13 cellular contexts compared by ENCODE assay signal in the genomic region with DNA sequence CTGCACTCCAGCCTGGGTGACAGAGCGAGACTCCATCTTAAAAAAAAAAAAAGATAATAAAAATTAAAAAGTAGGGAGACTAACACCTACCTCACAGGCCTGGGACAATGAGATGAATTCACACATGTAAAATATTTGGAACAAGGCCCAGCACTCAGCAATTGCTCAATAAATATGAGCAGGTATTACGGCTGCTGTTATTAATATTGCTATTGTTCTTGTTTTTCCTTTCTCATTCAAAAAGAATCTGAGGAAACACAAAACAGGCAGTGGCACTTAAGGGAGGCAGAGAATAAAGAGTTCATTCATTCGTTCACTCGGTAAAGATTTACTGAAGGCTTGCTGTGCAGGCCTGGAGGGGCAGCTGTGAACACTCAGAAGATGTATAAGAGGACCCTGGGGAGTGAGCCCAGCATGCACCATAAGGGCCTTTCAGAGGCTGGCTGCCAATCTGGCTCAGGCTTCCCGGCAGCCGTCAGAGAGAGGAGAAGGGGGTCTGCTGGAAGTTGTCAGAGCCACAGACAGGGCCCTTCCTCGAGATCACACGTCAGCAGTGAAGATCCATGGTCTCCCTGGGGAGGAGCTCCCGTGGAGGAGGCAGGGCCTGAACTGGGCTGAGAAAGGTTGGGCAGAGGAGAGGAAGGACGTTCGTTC. TPM values are rescaled to one million over a fixed set of nuclear protein-coding genes. Genes with fewer than 3 reads are reported as not detected.
DNase-seq lines count a peak whose midpoint lies in the region; ATAC-seq and TF ChIP-seq lines count a peak whose summit lies in the region.
"Had no signal": no experiment of that assay in that cellular context is flagged by ENCODE, and none has a peak within 500 bp of the region (broad histone marks: within the 10 kb centered on the region; RNA-seq: fewer than 3 reads in every experiment).

No MANE protein-coding gene starts in this region.

- TF ChIP-seq POLR2A in adrenal gland (IDR thresholded peaks at IDR 0.05): no peak

- H3K27me3 ChIP-seq in left lung (peaks cover 0 to 14% of the 10 kb centered on the region in 2 donors), adrenal gland (no peaks in the 10 kb centered on the region)
- H3K27me3 ChIP-seq: stomach had no signal

- H3K9me3 ChIP-seq in mesodermal cell (ENCODE audit: control insufficient read depth, low read length): no peaks in the 10 kb centered on the region
- no peaks in the 10 kb centered on the region for H3K9me3 ChIP-seq in left lung
- H3K9me3 ChIP-seq in adrenal gland (replicated peaks in 1 of 3): no peaks in the 10 kb centered on the region
- H3K9me3 ChIP-seq: stomach had no signal

- H3K36me3 ChIP-seq in mesodermal cell (ENCODE audit: control insufficient read depth, insufficient read depth, low read length): no peaks in the 10 kb centered on the region
- H3K36me3 ChIP-seq in left lung: no peaks in the 10 kb centered on the region
- no peaks in the 10 kb centered on the region for H3K36me3 ChIP-seq in adrenal gland (replicated peaks in 1 of 2)
- H3K36me3 ChIP-seq: stomach had no signal

- 18 to 46% methylated on average over 6 to 9 of the region's 11 CpGs for WGBS in mesodermal cell (ENCODE audit: insufficient coverage in 2 of 2), 2 experiments
- WGBS in adrenal gland, 4 donors: 62 to 75% (median 70%) methylated on average over 10 to 11 of the region's 11 CpGs

- H3K27ac Mint-ChIP-seq in WTC11: peak overlapping the region; percentile 42
- H3K27ac Mint-ChIP-seq: activated CD4-positive, alpha-beta memory T cell treated with anti-CD3 and anti-CD28 coated beads, Interleukin-2, amount 10 ng/mL, durations not matched to agents 7 days and 5 days; activated naive CD4-positive, alpha-beta T cell treated with anti-CD3 and anti-CD28 coated beads for 36 hours had no signal

- TF ChIP-seq CTCF in WTC11 (IDR thresholded peaks at IDR 0.05): no peak
- no peak for TF ChIP-seq CTCF in left lung (IDR thresholded peaks at IDR 0.05)
- TF ChIP-seq CTCF in adrenal gland (IDR thresholded peaks at IDR 0.05): no peak

- H3K4me1 Mint-ChIP-seq in WTC11: peaks cover 36% of the 10 kb centered on the region

- H3K36me3 Mint-ChIP-seq in WTC11: peaks cover 9% of the 10 kb centered on the region

- no peak overlapping the region for H3K4me3 Mint-ChIP-seq in WTC11
- H3K4me3 Mint-ChIP-seq: activated CD4-positive, alpha-beta memory T cell treated with anti-CD3 and anti-CD28 coated beads, Interleukin-2, amount 10 ng/mL, durations not matched to agents 7 days and 5 days; activated naive CD4-positive, alpha-beta T cell treated with anti-CD3 and anti-CD28 coated beads for 36 hours had no signal

- CTCF ChIA-PET in WTC11 (lab: Charles Lee): no interaction called here

- H3K4me3 ChIP-seq in mesodermal cell (ENCODE audit: extremely low read depth, insufficient read depth, low read length, poor library complexity, severe bottlenecking): no peak overlapping the region
- H3K4me3 ChIP-seq in left lung: no peak overlapping the region
- no peak overlapping the region for H3K4me3 ChIP-seq in adrenal gland
- H3K4me3 ChIP-seq: stomach had no signal

- H3K4me1 ChIP-seq in mesodermal cell (ENCODE audit: control insufficient read depth, insufficient read depth, low read length, poor library complexity, severe bottlenecking) (peaks cover 5% of the 10 kb centered on the region), left lung (no peaks in the 10 kb centered on the region), adrenal gland (replicated peaks in 1 of 2) (no peaks in the 10 kb centered on the region)

- DNase-seq in DMS 273 treated with DMSO at 0.1 percent for 48 hours (lab: John Stamatoyannopoulos, UW): peak; percentile 69
- peak; percentile 36 for DNase-seq in NCI-H1105 treated with DMSO at 0.1 percent for 48 hours (lab: John Stamatoyannopoulos, UW)
- DNase-seq in WTC11 (ENCODE audit: low spot score): no peak
- DNase-seq in HPDE6-E6E7 (ENCODE audit: extremely low spot score): no peak
- no peak for DNase-seq in anterior cingulate cortex (lab: John Stamatoyannopoulos, UW)
- no peak for DNase-seq in left lung
- DNase-seq in adrenal gland: no peak
- DNase-seq: activated CD4-positive, alpha-beta memory T cell treated with anti-CD3 and anti-CD28 coated beads, Interleukin-2, amount 10 ng/mL, durations not matched to agents 7 days and 5 days; activated naive CD4-positive, alpha-beta T cell treated with anti-CD3 and anti-CD28 coated beads for 36 hours; KBM-7; stimulated activated CD4-positive, alpha-beta T cell treated with anti-CD3 and anti-CD28 coated beads, Interleukin-4, amount 100 ng/mL, for 24 hours; stomach had no signal

- peaks cover 10% of the 10 kb centered on the region for H3K9me3 Mint-ChIP-seq in WTC11
- H3K9me3 Mint-ChIP-seq: activated naive CD4-positive, alpha-beta T cell treated with anti-CD3 and anti-CD28 coated beads for 36 hours had no signal

- intact Hi-C loops in left lung (cut with DNase I): no loop called here
- intact Hi-C loops in adrenal gland (cut with DNase I): no loop called here

- peak overlapping the region; percentile 45 for H3K27ac ChIP-seq in mesodermal cell (ENCODE audit: low read depth, low read length, severe bottlenecking)
- H3K27ac ChIP-seq in left lung: no peak overlapping the region
- no peak overlapping the region for H3K27ac ChIP-seq in adrenal gland

- POLR2A ChIA-PET in WTC11 (lab: Charles Lee): interaction anchor here (0.7 kb wide), 1 partner anchor 20 kb away, joined by 3 read pairs; no protein-coding TSS in a partner anchor

- ATAC-seq in WTC11: no peak
- ATAC-seq in left lung: no peak

- H3K27me3 Mint-ChIP-seq in WTC11 (ENCODE audit: low read depth): no peaks in the 10 kb centered on the region; the same call in 1 of the 2 replicates
- H3K27me3 Mint-ChIP-seq: activated CD4-positive, alpha-beta memory T cell treated with anti-CD3 and anti-CD28 coated beads, Interleukin-2, amount 10 ng/mL, durations not matched to agents 7 days and 5 days had no signal

TF ChIP-seq in WTC11, 78 proteins besides CTCF, POLR2A, EP300 and RAD21:
- peak; percentile 73 for TF ChIP-seq ZNF423 (CRISPR knock-in tag; IDR thresholded peaks at IDR 0.05)
- TF ChIP-seq MYBL2 (CRISPR knock-in tag; IDR thresholded peaks at IDR 0.05): no peak
TF ChIP-seq in WTC11: peak in this region for 1.

RNA-seq across cellular contexts. Expression of gene TCF20, which starts 51.6 kb away (rescaled TPM):
- total RNA-seq in WTC11 (2021): 68.6 to 77.0 TPM (median 74.3 TPM) in 3 replicates
- 27.8 TPM for polyA plus RNA-seq in mesodermal cell (2013, experiment 1 of 2)
- 24.9 TPM for polyA plus RNA-seq in mesodermal cell (2013, experiment 2 of 2)
- total RNA-seq in left lung: 10 to 100 TPM; 35.0 to 41.3 TPM
- 10 to 100 TPM; 19.6 to 43.9 (median 28.3) TPM for total RNA-seq in adrenal gland
- 10 to 100 TPM in 2 of 3 donors, 1 to 10 TPM in 1; 5.6 to 16.2 (median 11.9) TPM for polyA plus RNA-seq in adrenal gland

Comparison
In these comparisons a context has a peak if more than half of its experiments do, and no peak if none do; other contexts are left out.
1. DNase-seq: peak in DMS 273 treated with DMSO at 0.1 percent for 48 hours (single experiment) and NCI-H1105 treated with DMSO at 0.1 percent for 48 hours (single experiment); none in WTC11 (single experiment), HPDE6-E6E7 (single experiment), anterior cingulate cortex (0 of 58), left lung (0 of 2) and adrenal gland (0 of 7).